8 cellular contexts compared by ENCODE assay signal in genomic region chr13:107211073-107211472, GRCh38.
DNase-seq lines count a peak whose midpoint lies in the region; ATAC-seq and TF ChIP-seq lines count a peak whose summit lies in the region.

No MANE protein-coding gene starts in this region.

- DNase-seq in activated effector memory CD4-positive, alpha-beta T cell treated with anti-CD3 and anti-CD28 coated beads, Interleukin-2, amount 50 U/mL, for 16 hours = peak; percentile 67
- DNase-seq in activated effector memory CD4-positive, alpha-beta T cell treated with Interleukin-2 at 50 U/mL for 16 hours = no peak
- DNase-seq in MM.1S (peak; percentile 69), RKO (ENCODE audit: low spot score) (peak; percentile 80), amniotic epithelial cell (ENCODE audit: low read depth) (peak; percentile 96), left ventricle myocardium inferior (peak; percentile 58), retinal pigment epithelial cell (ENCODE audit: low read depth) (peak; percentile 68)

- H3K4me3 ChIP-seq in MM.1S (ENCODE audit: low read length) (no peak overlapping the region), left ventricle myocardium inferior (peak overlapping the region; percentile 43), retinal pigment epithelial cell (ENCODE audit: low read length) (no peak overlapping the region)

- peak; percentile 92 for TF ChIP-seq CTCF in MM.1S (IDR thresholded peaks at IDR 0.05; ENCODE audit: low read length)
- peak; percentile 95 for TF ChIP-seq CTCF in left ventricle myocardium inferior (IDR thresholded peaks at IDR 0.05; ENCODE audit: borderline replicate concordance)
- TF ChIP-seq CTCF in retinal pigment epithelial cell (conservative IDR thresholded peaks at IDR 0.05; ENCODE audit: low read depth, low read length) = peak; percentile 96

- H3K79me2 ChIP-seq in MM.1S (ENCODE audit: low read length) = no peaks in the 10 kb centered on the region

- no peak overlapping the region for H2AFZ ChIP-seq in MM.1S (ENCODE audit: low read length)

- H3K4me2 ChIP-seq in MM.1S (ENCODE audit: low read depth, low read length) = no peak overlapping the region

- H3K9me2 ChIP-seq in MM.1S (replicated peaks; ENCODE audit: insufficient read depth, low read length) = no peaks in the 10 kb centered on the region

- H3K27me3 ChIP-seq in MM.1S (replicated peaks; ENCODE audit: insufficient read depth, low read length) (no peaks in the 10 kb centered on the region), left ventricle myocardium inferior (ENCODE audit: low read depth) (peaks cover 19% of the 10 kb centered on the region)

- H3K9me3 ChIP-seq in MM.1S (replicated peaks; ENCODE audit: insufficient read depth, low read length) = no peaks in the 10 kb centered on the region
- H3K9me3 ChIP-seq in left ventricle myocardium inferior (replicated peaks) = no peaks in the 10 kb centered on the region

- H3K36me3 ChIP-seq in MM.1S (replicated peaks; ENCODE audit: insufficient read depth, low read length) (no peaks in the 10 kb centered on the region), left ventricle myocardium inferior (no peaks in the 10 kb centered on the region)

- intact Hi-C loops in left ventricle myocardium inferior (cut with micrococcal nuclease) = loop anchor here (5.0 kb wide), 2 partner anchors 436 to 941 kb away; no protein-coding TSS in a partner anchor

- no peaks in the 10 kb centered on the region for H4K20me1 ChIP-seq in MM.1S (ENCODE audit: insufficient read depth, low read length)

- no peak overlapping the region for H3K9ac ChIP-seq in MM.1S (ENCODE audit: low read length)

- H3F3A ChIP-seq in MM.1S (ENCODE audit: insufficient read depth, low read length) = no peaks in the 10 kb centered on the region

- peak; percentile 90 for ATAC-seq in HG02571 (IDR thresholded peaks at IDR 0.05; ENCODE audit: unreplicated experiment)

- H3K4me1 ChIP-seq in MM.1S (ENCODE audit: low read length) (no peaks in the 10 kb centered on the region), left ventricle myocardium inferior (peaks cover 40% of the 10 kb centered on the region)

- H3K27ac ChIP-seq in MM.1S (ENCODE audit: low read length) (no peak overlapping the region), left ventricle myocardium inferior (replicated peaks) (no peak overlapping the region)
